ENCODE assay signal across 27 cellular contexts in genomic region chrX:56932106-56932505, GRCh38.
"Had no signal": no experiment of that assay in that cellular context is flagged by ENCODE, and none has a peak within 500 bp of the region (broad histone marks: within the 10 kb centered on the region; RNA-seq: fewer than 3 reads in every experiment).

No MANE protein-coding gene starts in this region.

- H3K4me3 ChIP-seq: stomach, suprapubic skin, testis, thoracic aorta, thyroid gland, tibial artery, tibial nerve, transverse colon, upper lobe of left lung, upper lobe of right lung, uterus, vagina had no signal

- H3K4me1 ChIP-seq: stomach, suprapubic skin, testis, thyroid gland, tibial artery, tibial nerve, transverse colon, upper lobe of left lung, upper lobe of right lung, uterus, vagina had no signal

- FAIRE-seq: urothelium cell line had no signal

- H3K27ac ChIP-seq: stomach, suprapubic skin, testis, thoracic aorta, thyroid gland, tibial artery, tibial nerve, transverse colon, upper lobe of left lung, upper lobe of right lung, uterus, vagina had no signal

- H3K27me3 ChIP-seq: stomach, suprapubic skin, testis, thyroid gland, tibial artery, tibial nerve, transverse colon, upper lobe of left lung, upper lobe of right lung, uterus, vagina had no signal

- ATAC-seq: stimulated activated effector memory CD8-positive, alpha-beta T cell treated with anti-CD3 and anti-CD28 coated beads, Interleukin-12 subunit alpha, Interleukin-12 subunit beta, amount 100 ng/mL, for 72 hours; stimulated activated memory B cell treated with anti-CD40 and anti-IgM and Interleukin-4, amounts not matched to agents 10 μg/mL and 1 μg/mL and 100 μg/mL, for 72 hours; stimulated activated naive B cell treated with anti-CD40 and anti-IgM and Interleukin-4, amounts not matched to agents 10 μg/mL and 1 μg/mL and 100 μg/mL, for 72 hours; stimulated activated naive CD8-positive, alpha-beta T cell treated with anti-CD3 and anti-CD28 coated beads, Interleukin-15, amount 100 ng/mL, for 72 hours; stimulated activated naive CD8-positive, alpha-beta T cell treated with anti-CD3 and anti-CD28 coated beads, Interleukin-15, Interleukin-2, amounts not matched to agents 100 U/mL and 50 U/mL, for 24 hours; upper lobe of right lung had no signal

- H3K9me3 ChIP-seq: suprapubic skin, testis, thyroid gland, transverse colon, upper lobe of right lung, uterus had no signal

- DNase-seq: stimulated activated CD4-positive, alpha-beta T cell treated with anti-CD3 and anti-CD28 coated beads, Interleukin-2, amount 100 ng/mL, for 48 hours; stimulated activated CD4-positive, alpha-beta T cell treated with anti-CD3 and anti-CD28 coated beads, Interleukin-4, amount 100 ng/mL, for 1 hour; stimulated activated CD4-positive, alpha-beta T cell treated with anti-CD3 and anti-CD28 coated beads, Interleukin-4, amount 100 ng/mL, for 24 hours; stimulated activated CD4-positive, alpha-beta T cell treated with anti-CD3 and anti-CD28 coated beads, Interleukin-4, amount 100 ng/mL, for 4 hours; stimulated activated CD8-positive, alpha-beta memory T cell treated with anti-CD3 and anti-CD28 coated beads, Interleukin-4, amount 100 ng/mL, for 48 hours; stimulated activated naive B cell treated with anti-CD40 and anti-IgM and Interleukin-4, amounts not matched to agents 10 μg/mL and 1 μg/mL and 100 μg/mL, for 72 hours; stimulated activated naive CD4-positive, alpha-beta T cell; stimulated activated naive CD4-positive, alpha-beta T cell treated with Interleukin-2 at 50 U/mL for 16 hours; stimulated activated naive CD8-positive, alpha-beta T cell treated with anti-CD3 and anti-CD28 coated beads, Interleukin-15, amount 100 ng/mL, for 72 hours; stimulated activated naive CD8-positive, alpha-beta T cell treated with anti-CD3 and anti-CD28 coated beads, Interleukin-15, Interleukin-2, amounts not matched to agents 100 U/mL and 50 U/mL, for 24 hours; stomach; substantia nigra; testis; thyroid gland; tibial artery; transverse colon; trophoblast cell; upper lobe of left lung; upper lobe of right lung; uterus had no signal

- H3K36me3 ChIP-seq: stomach, suprapubic skin, thoracic aorta, thyroid gland, tibial artery, tibial nerve, transverse colon, upper lobe of left lung, upper lobe of right lung, uterus, vagina had no signal
